ENCODE assay signal across 15 cellular contexts in genomic region chr5:153623117-153623516, GRCh38.
DNase-seq lines count a peak whose midpoint lies in the region; ATAC-seq and TF ChIP-seq lines count a peak whose summit lies in the region.
"Had no signal": no experiment of that assay in that cellular context is flagged by ENCODE, and none has a peak within 500 bp of the region (broad histone marks: within the 10 kb centered on the region; RNA-seq: fewer than 3 reads in every experiment).

No MANE protein-coding gene starts in this region.

- no peak overlapping the region; the same call in 1 of the 2 replicates for H3K27ac Mint-ChIP-seq in GM23338
- H3K27ac Mint-ChIP-seq in neural progenitor cell: peak overlapping the region; percentile 13
- H3K27ac Mint-ChIP-seq: CD14-positive monocyte; CD8-positive, alpha-beta T cell had no signal

- H3K4me1 ChIP-seq in GM23338 (ENCODE audit: insufficient read depth) (no peaks in the 10 kb centered on the region; the same call in none of the 2 replicates), RWPE2 (ENCODE audit: insufficient read depth, poor library complexity, severe bottlenecking) (peaks cover 29% of the 10 kb centered on the region), neural progenitor cell (no peaks in the 10 kb centered on the region)
- H3K4me1 ChIP-seq: Caco-2, HAP-1 had no signal

- H3K27me3 ChIP-seq in GM23338 (ENCODE audit: insufficient read depth): no peaks in the 10 kb centered on the region
- H3K27me3 ChIP-seq in RWPE2 (ENCODE audit: insufficient read depth, poor library complexity, severe bottlenecking): no peaks in the 10 kb centered on the region
- H3K27me3 ChIP-seq in neural progenitor cell: no peaks in the 10 kb centered on the region

- H2AFZ ChIP-seq in GM23338 (no peak overlapping the region), neural progenitor cell (replicated peaks) (no peak overlapping the region)

- H3K4me3 ChIP-seq in GM23338 (no peak overlapping the region), RWPE2 (ENCODE audit: severe bottlenecking) (no peak overlapping the region), neural progenitor cell (no peak overlapping the region)
- H3K4me3 ChIP-seq: HAP-1, K562 had no signal

- no peak overlapping the region for H3K9ac ChIP-seq in neural progenitor cell

- H3K79me2 ChIP-seq in GM23338 (replicated peaks; ENCODE audit: insufficient read depth) (no peaks in the 10 kb centered on the region), neural progenitor cell (ENCODE audit: low read depth) (no peaks in the 10 kb centered on the region)

- no peaks in the 10 kb centered on the region for H3K36me3 ChIP-seq in GM23338 (ENCODE audit: insufficient read depth)
- no peaks in the 10 kb centered on the region for H3K36me3 ChIP-seq in RWPE2 (ENCODE audit: low read depth)
- no peaks in the 10 kb centered on the region for H3K36me3 ChIP-seq in neural progenitor cell
- H3K36me3 ChIP-seq: HAP-1 had no signal

- H3K27ac ChIP-seq in GM23338 (ENCODE audit: low read depth) (no peak overlapping the region), RWPE2 (ENCODE audit: poor library complexity, severe bottlenecking) (peak overlapping the region; percentile 43), epithelial cell of prostate (peak overlapping the region; percentile 73), neural progenitor cell (no peak overlapping the region)
- H3K27ac ChIP-seq: HL-60 had no signal

- H3K4me2 ChIP-seq in GM23338: no peak overlapping the region
- no peak overlapping the region for H3K4me2 ChIP-seq in neural progenitor cell

- H3K36me3 Mint-ChIP-seq in GM23338 (ENCODE audit: low read depth): no peaks in the 10 kb centered on the region
- H3K36me3 Mint-ChIP-seq in neural progenitor cell: no peaks in the 10 kb centered on the region
- H3K36me3 Mint-ChIP-seq: CD14-positive monocyte; CD8-positive, alpha-beta T cell had no signal

- peaks cover 6% of the 10 kb centered on the region for H3K27me3 Mint-ChIP-seq in GM23338 (ENCODE audit: insufficient read depth, low read depth, poor library complexity)
- no peaks in the 10 kb centered on the region for H3K27me3 Mint-ChIP-seq in neural progenitor cell (ENCODE audit: insufficient read depth, low read depth)

- no peaks in the 10 kb centered on the region for H3K9me3 Mint-ChIP-seq in GM23338
- H3K9me3 Mint-ChIP-seq in neural progenitor cell: no peaks in the 10 kb centered on the region
- H3K9me3 Mint-ChIP-seq: CD8-positive, alpha-beta T cell had no signal

- peaks cover 7% of the 10 kb centered on the region; the same call in 1 of the 2 replicates for H3K9me2 ChIP-seq in GM23338 (ENCODE audit: insufficient read depth)

- H4K20me1 ChIP-seq in GM23338 (replicated peaks; ENCODE audit: insufficient read depth) (no peaks in the 10 kb centered on the region), neural progenitor cell (ENCODE audit: low read depth) (no peaks in the 10 kb centered on the region)

- H3K9me3 ChIP-seq in RWPE2 (ENCODE audit: severe bottlenecking) (no peaks in the 10 kb centered on the region), neural progenitor cell (ENCODE audit: low read depth) (no peaks in the 10 kb centered on the region)
- H3K9me3 ChIP-seq: Caco-2, HAP-1 had no signal

- H3K4me1 Mint-ChIP-seq in GM23338 (peaks cover 18% of the 10 kb centered on the region), neural progenitor cell (peaks cover 27% of the 10 kb centered on the region)
- H3K4me1 Mint-ChIP-seq: CD14-positive monocyte had no signal

- TF ChIP-seq CTCF in GM23338 (conservative IDR thresholded peaks at IDR 0.05; ENCODE audit: low read depth in 2 of 2) (0 out of 4 replicates have a peak, but pooled peaks of 1 of the 2 experiments have one; percentile 25), RWPE2 (IDR thresholded peaks at IDR 0.05; ENCODE audit: poor library complexity, severe bottlenecking) (no peak), neural progenitor cell (IDR thresholded peaks at IDR 0.05) (peak; percentile 6)

- ATAC-seq in GM23338 (no peak; the same call in 2 of the 3 replicates), RWPE2 (ENCODE audit: low read depth) (no peak), HG03565 (IDR thresholded peaks at IDR 0.05; ENCODE audit: unreplicated experiment) (no peak)
- ATAC-seq: CD8-positive, alpha-beta T cell; K562 had no signal

- DNase-seq in GM23338 (ENCODE audit: low spot score) (peak; percentile 17), RWPE2 (ENCODE audit: low spot score) (no peak), epithelial cell of prostate (ENCODE audit: low read depth, low spot score) (no peak), neural progenitor cell (ENCODE audit: low spot score) (no peak), NCI-H82 treated with DMSO at 0.1 percent for 48 hours (lab: John Stamatoyannopoulos, UW; ENCODE audit: unreplicated experiment) (no peak), A172 (ENCODE audit: low spot score) (no peak), GOT3 (lab: John Stamatoyannopoulos, UW) (no peak)
- DNase-seq: Caco-2; CD8-positive, alpha-beta T cell; DND-41 had no signal

- H3F3A ChIP-seq in GM23338 (replicated peaks; ENCODE audit: low read depth) (no peaks in the 10 kb centered on the region), neural progenitor cell (ENCODE audit: low read depth) (no peaks in the 10 kb centered on the region)

- H3K4me3 Mint-ChIP-seq in GM23338 (no peak overlapping the region), neural progenitor cell (no peak overlapping the region)
- H3K4me3 Mint-ChIP-seq: CD14-positive monocyte; CD8-positive, alpha-beta T cell had no signal

TF ChIP-seq in GM23338, 12 proteins besides CTCF, POLR2A, EP300 and RAD21:
- no peak for TF ChIP-seq POLR2AphosphoS5 (IDR thresholded peaks at IDR 0.05; ENCODE audit: low read depth)
- TF ChIP-seq STAT1 (IDR thresholded peaks at IDR 0.05; ENCODE audit: unreplicated experiment): no peak
- no peak for TF ChIP-seq ZNF331 (CRISPR knock-in tag; IDR thresholded peaks at IDR 0.05; ENCODE audit: low read depth)
- no peak for TF ChIP-seq ETS1 (IDR thresholded peaks at IDR 0.05)
- no peak for TF ChIP-seq REST (IDR thresholded peaks at IDR 0.05; ENCODE audit: unreplicated experiment)
- TF ChIP-seq EZH2 (IDR thresholded peaks at IDR 0.05; ENCODE audit: low read depth, unreplicated experiment): no peak
- no peak for TF ChIP-seq EZH2phosphoT487 (IDR thresholded peaks at IDR 0.05; ENCODE audit: unreplicated experiment)

Comparison
In these comparisons a context has a peak if more than half of its experiments do, and no peak if none do; other contexts are left out.
1. H3K27ac ChIP-seq: peak in RWPE2 (single experiment) and epithelial cell of prostate (single experiment); none in GM23338 (single experiment) and neural progenitor cell (single experiment).